In genomic region chr3:14636496-14637087, GRCh38 we compare ENCODE assay signal across 2 cellular contexts.
TF ChIP-seq lines count a peak whose summit lies in the region.

No MANE protein-coding gene starts in this region.

TF ChIP-seq in SK-N-SH, 30 proteins besides CTCF, POLR2A, EP300 and RAD21 (continued from another document):
- TF ChIP-seq MXI1 (IDR thresholded peaks at IDR 0.05; ENCODE audit: low read depth, low read length) (0 out of 2 replicates have a peak, but pooled peaks have one; percentile 23), GABPA (IDR thresholded peaks at IDR 0.05; ENCODE audit: low read depth) (no peak), FOXM1 (IDR thresholded peaks at IDR 0.05; ENCODE audit: low read depth) (no peak), YY1 (IDR thresholded peaks at IDR 0.05; ENCODE audit: low read depth) (no peak)

TF ChIP-seq in SK-N-SH treated with all-trans-retinoic acid at 6 μM for 48 hours, 23 proteins besides CTCF, POLR2A, EP300 and RAD21 (continued from another document):
- TF ChIP-seq, protein P1, sequence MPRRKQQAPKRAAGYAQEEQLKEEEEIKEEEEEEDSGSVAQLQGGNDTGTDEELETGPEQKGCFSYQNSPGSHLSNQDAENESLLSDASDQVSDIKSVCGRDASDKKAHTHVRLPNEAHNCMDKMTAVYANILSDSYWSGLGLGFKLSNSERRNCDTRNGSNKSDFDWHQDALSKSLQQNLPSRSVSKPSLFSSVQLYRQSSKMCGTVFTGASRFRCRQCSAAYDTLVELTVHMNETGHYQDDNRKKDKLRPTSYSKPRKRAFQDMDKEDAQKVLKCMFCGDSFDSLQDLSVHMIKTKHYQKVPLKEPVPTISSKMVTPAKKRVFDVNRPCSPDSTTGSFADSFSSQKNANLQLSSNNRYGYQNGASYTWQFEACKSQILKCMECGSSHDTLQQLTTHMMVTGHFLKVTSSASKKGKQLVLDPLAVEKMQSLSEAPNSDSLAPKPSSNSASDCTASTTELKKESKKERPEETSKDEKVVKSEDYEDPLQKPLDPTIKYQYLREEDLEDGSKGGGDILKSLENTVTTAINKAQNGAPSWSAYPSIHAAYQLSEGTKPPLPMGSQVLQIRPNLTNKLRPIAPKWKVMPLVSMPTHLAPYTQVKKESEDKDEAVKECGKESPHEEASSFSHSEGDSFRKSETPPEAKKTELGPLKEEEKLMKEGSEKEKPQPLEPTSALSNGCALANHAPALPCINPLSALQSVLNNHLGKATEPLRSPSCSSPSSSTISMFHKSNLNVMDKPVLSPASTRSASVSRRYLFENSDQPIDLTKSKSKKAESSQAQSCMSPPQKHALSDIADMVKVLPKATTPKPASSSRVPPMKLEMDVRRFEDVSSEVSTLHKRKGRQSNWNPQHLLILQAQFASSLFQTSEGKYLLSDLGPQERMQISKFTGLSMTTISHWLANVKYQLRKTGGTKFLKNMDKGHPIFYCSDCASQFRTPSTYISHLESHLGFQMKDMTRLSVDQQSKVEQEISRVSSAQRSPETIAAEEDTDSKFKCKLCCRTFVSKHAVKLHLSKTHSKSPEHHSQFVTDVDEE (CRISPR knock-in tag; IDR thresholded peaks at IDR 0.05), result no peak
- no peak for TF ChIP-seq CREB5 (CRISPR knock-in tag; IDR thresholded peaks at IDR 0.05; ENCODE audit: low read depth)
- TF ChIP-seq ZNF8 (CRISPR knock-in tag; IDR thresholded peaks at IDR 0.05), result no peak
- no peak for TF ChIP-seq ISL1 (CRISPR knock-in tag; IDR thresholded peaks at IDR 0.05)
